12 cellular contexts compared by ENCODE assay signal in the genomic region with DNA sequence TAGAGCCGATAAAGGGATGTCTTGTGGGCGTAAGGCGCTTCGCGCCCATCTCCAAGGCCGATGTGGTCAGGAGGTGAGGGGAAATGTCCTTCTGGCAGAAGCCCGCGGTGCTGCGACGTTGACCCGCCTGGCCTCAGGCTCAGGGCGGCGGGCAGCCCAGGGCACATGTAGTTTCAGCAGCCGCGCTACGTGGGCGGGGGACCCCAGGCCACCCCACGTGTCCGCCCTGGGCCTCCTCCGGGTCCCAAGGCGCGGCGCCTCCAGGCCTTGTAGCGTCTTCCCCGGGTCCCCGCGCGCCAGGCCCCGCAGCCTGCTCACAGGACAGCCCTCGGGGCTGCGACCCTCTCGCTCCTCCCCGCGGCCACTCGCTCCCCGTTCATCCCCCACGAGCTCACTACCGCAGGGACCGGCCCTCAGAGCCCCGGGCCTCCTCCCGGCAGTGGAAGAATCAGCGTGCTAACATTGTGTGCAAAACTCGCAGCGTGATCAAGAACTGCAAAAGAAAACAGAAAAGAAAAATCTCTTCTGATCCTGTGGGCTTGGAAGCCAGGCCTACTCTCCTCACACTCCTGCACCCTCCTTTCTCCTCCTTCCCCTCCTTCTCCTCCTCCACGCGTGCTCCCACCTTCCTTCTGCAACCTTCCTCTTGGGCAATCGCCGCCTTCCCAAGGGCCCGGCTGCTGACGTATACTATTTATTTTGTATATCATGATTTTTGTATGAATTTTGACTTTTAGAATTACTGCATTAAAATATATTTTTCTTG. TPM values are rescaled to one million over a fixed set of nuclear protein-coding genes. Genes with fewer than 3 reads are reported as not detected.
DNase-seq lines count a peak whose midpoint lies in the region; ATAC-seq and TF ChIP-seq lines count a peak whose summit lies in the region.
"Had no signal": no experiment of that assay in that cellular context is flagged by ENCODE, and none has a peak within 500 bp of the region (broad histone marks: within the 10 kb centered on the region; RNA-seq: fewer than 3 reads in every experiment).

No MANE protein-coding gene starts in this region.

- H3K27me3 ChIP-seq in HUES48 (ENCODE audit: control insufficient read depth, insufficient read depth, low read length) = peaks cover 100% of the 10 kb centered on the region
- peaks cover 13 to 42% of the 10 kb centered on the region in 2 donors for H3K27me3 ChIP-seq in naive thymus-derived CD4-positive, alpha-beta T cell (ENCODE audit: control insufficient read depth in 2 of 2, insufficient read depth in 2 of 2, low read length in 2 of 2)

- H3K9me3 Mint-ChIP-seq in endothelial cell (ENCODE audit: unreplicated experiment) = no peaks in the 10 kb centered on the region
- H3K9me3 Mint-ChIP-seq in naive thymus-derived CD4-positive, alpha-beta T cell = peaks cover 0 to 47% (median 6%) of the 10 kb centered on the region in 11 donors

- H3K4me3 ChIP-seq in HUES48 (ENCODE audit: low read depth, low read length) = peak overlapping the region; percentile 54
- no peak overlapping the region for H3K4me3 ChIP-seq in naive thymus-derived CD4-positive, alpha-beta T cell (ENCODE audit: low read length)
- H3K4me3 ChIP-seq: BLaER1 had no signal

- H3K27ac Mint-ChIP-seq in endothelial cell (ENCODE audit: unreplicated experiment) = no peak overlapping the region
- H3K27ac Mint-ChIP-seq in naive thymus-derived CD4-positive, alpha-beta T cell = peak overlapping the region in 1 of 9 donors; percentile 83

- DNase-seq in endothelial cell (ENCODE audit: low spot score) (no peak), GM03348 (ENCODE audit: low spot score) (no peak), NCI-H2227 (lab: John Stamatoyannopoulos, UW; ENCODE audit: unreplicated experiment) (no peak)
- no peak for DNase-seq in naive thymus-derived CD4-positive, alpha-beta T cell
- no peak for DNase-seq in activated effector memory CD4-positive, alpha-beta T cell treated with anti-CD3 and anti-CD28 coated beads, Interleukin-2, amount 50 U/mL, for 16 hours
- DNase-seq: NCI-H2029 treated with DMSO at 0.1 percent for 48 hours, stomach had no signal

- peak overlapping the region; percentile 76 for H3K4me3 Mint-ChIP-seq in endothelial cell (ENCODE audit: unreplicated experiment)
- H3K4me3 Mint-ChIP-seq in naive thymus-derived CD4-positive, alpha-beta T cell = peak overlapping the region in 6 of 10 donors; percentile 14 to 62 (median 25)

- intact Hi-C loops in naive thymus-derived CD4-positive, alpha-beta T cell (cut with micrococcal nuclease) = no loop called here

- H3K9ac ChIP-seq in ES-I3 (ENCODE audit: low read depth, low read length) (peak overlapping the region; percentile 56; the same call in 1 of the 2 replicates), HUES48 (ENCODE audit: low read depth, low read length) (no peak overlapping the region)
- H3K9ac ChIP-seq: BLaER1, parathyroid adenoma had no signal

- no peak overlapping the region for H3K27ac ChIP-seq in HUES48 (ENCODE audit: low read depth, low read length)
- H3K27ac ChIP-seq in naive thymus-derived CD4-positive, alpha-beta T cell (ENCODE audit: low read depth, low read length) = no peak overlapping the region
- H3K27ac ChIP-seq: BLaER1, parathyroid adenoma, stomach had no signal

- peaks cover 28% of the 10 kb centered on the region for H3K27me3 Mint-ChIP-seq in endothelial cell (ENCODE audit: unreplicated experiment)
- peaks cover 72 to 90% (median 73%) of the 10 kb centered on the region in 5 donors for H3K27me3 Mint-ChIP-seq in naive thymus-derived CD4-positive, alpha-beta T cell

- H3K4me1 ChIP-seq in ES-I3 (ENCODE audit: insufficient read depth, low read length) (peaks cover 17% of the 10 kb centered on the region), HUES48 (ENCODE audit: control insufficient read depth, insufficient read depth, low read length) (peaks cover 62% of the 10 kb centered on the region)
- no peaks in the 10 kb centered on the region for H3K4me1 ChIP-seq in naive thymus-derived CD4-positive, alpha-beta T cell (ENCODE audit: control insufficient read depth in 2 of 2, insufficient read depth in 2 of 2, low read length in 2 of 2)
- H3K4me1 ChIP-seq: BLaER1, parathyroid adenoma had no signal

- POLR2A ChIA-PET in naive thymus-derived CD4-positive, alpha-beta T cell (lab: Charles Lee) = no interaction called here

- no peak for TF ChIP-seq CTCF in endothelial cell (IDR thresholded peaks at IDR 0.05; ENCODE audit: unreplicated experiment)

- no peak for ATAC-seq in naive thymus-derived CD4-positive, alpha-beta T cell

- CTCF ChIA-PET in naive thymus-derived CD4-positive, alpha-beta T cell (lab: Charles Lee) = no interaction called here

- no peaks in the 10 kb centered on the region for H3K9me3 ChIP-seq in ES-I3 (ENCODE audit: control insufficient read depth, insufficient read depth, low read length)
- H3K9me3 ChIP-seq in HUES48 (ENCODE audit: control insufficient read depth, insufficient read depth, low read length) = no peaks in the 10 kb centered on the region
- H3K9me3 ChIP-seq in naive thymus-derived CD4-positive, alpha-beta T cell (ENCODE audit: control insufficient read depth in 2 of 3, low read length in 3 of 3) = peaks cover 0 to 5% (median 0%) of the 10 kb centered on the region in 3 experiments

- H3K36me3 Mint-ChIP-seq in endothelial cell (ENCODE audit: low read depth, unreplicated experiment) = no peaks in the 10 kb centered on the region
- H3K36me3 Mint-ChIP-seq in naive thymus-derived CD4-positive, alpha-beta T cell = peaks cover 0 to 1% (median 0%) of the 10 kb centered on the region in 5 donors

- no peaks in the 10 kb centered on the region for H3K36me3 ChIP-seq in ES-I3 (ENCODE audit: insufficient read depth, low read length)
- no peaks in the 10 kb centered on the region for H3K36me3 ChIP-seq in HUES48 (ENCODE audit: control insufficient read depth, insufficient read depth, low read length)
- no peaks in the 10 kb centered on the region for H3K36me3 ChIP-seq in naive thymus-derived CD4-positive, alpha-beta T cell (ENCODE audit: control insufficient read depth in 2 of 3, insufficient read depth in 3 of 3, low read length in 3 of 3)
- H3K36me3 ChIP-seq: BLaER1, stomach had no signal

- peaks cover 33% of the 10 kb centered on the region for H3K4me1 Mint-ChIP-seq in endothelial cell (ENCODE audit: unreplicated experiment)
- H3K4me1 Mint-ChIP-seq in naive thymus-derived CD4-positive, alpha-beta T cell = peaks cover 0 to 12% (median 7%) of the 10 kb centered on the region in 7 donors

RNA-seq across cellular contexts. Expression of a gene that starts 4.4 kb away (rescaled TPM):
- 0.36 TPM for total RNA-seq in endothelial cell (ENCODE audit: unreplicated experiment)
- total RNA-seq in naive thymus-derived CD4-positive, alpha-beta T cell = not detected
- polyA plus RNA-seq in naive thymus-derived CD4-positive, alpha-beta T cell = not detected
- total RNA-seq: fibroblast of lung, stomach had no signal
- polyA plus RNA-seq: stomach had no signal
